In the genomic region with DNA sequence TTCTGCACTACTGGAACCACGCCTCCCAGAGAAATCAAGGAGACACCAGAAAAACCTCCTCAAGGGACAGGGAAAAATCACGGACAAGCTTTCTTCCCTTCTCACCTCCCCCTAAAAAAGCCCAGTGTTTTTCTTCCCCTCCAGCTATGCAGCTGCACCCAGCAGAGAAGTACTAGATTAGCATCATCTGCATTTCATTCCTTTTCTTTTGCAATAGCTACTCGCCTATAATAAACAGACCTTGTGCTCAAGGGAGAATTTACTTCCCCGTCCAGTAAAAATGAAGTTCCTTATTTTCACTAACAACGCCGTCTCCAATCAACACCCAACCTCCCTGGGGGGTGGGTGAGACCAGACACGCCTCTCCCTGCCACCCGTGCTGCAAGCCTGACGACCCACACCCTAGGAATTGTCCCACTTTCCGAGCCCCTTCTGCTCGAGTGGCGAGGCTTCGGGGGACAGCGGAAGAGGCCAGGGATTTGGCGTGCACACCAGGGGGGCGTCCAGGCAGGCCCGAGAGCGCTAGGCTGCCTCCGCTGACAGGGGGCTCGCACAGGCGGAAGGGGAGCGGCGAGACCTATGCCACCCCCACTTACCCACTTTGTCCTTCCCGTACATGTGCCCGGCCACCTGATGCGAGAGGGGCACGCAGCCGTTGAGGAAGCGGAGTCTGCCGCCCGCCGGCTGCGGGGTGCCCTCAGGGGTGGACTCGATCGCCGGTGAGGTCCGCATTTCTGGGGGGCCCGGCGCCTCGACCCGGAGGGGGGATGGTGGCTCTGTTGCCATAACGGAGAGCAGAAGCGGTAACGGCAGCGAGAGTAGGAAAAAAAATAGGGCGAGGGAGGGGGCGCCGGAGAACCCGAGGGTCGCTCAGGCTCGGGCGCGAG, we compare ENCODE assay signal across 1 cellular context.
TF ChIP-seq lines count a peak whose summit lies in the region.

No MANE protein-coding gene starts in this region.

TF ChIP-seq in liver, 16 proteins besides CTCF, POLR2A, EP300 and RAD21 (continued from another document):
- TF ChIP-seq, protein P1, sequence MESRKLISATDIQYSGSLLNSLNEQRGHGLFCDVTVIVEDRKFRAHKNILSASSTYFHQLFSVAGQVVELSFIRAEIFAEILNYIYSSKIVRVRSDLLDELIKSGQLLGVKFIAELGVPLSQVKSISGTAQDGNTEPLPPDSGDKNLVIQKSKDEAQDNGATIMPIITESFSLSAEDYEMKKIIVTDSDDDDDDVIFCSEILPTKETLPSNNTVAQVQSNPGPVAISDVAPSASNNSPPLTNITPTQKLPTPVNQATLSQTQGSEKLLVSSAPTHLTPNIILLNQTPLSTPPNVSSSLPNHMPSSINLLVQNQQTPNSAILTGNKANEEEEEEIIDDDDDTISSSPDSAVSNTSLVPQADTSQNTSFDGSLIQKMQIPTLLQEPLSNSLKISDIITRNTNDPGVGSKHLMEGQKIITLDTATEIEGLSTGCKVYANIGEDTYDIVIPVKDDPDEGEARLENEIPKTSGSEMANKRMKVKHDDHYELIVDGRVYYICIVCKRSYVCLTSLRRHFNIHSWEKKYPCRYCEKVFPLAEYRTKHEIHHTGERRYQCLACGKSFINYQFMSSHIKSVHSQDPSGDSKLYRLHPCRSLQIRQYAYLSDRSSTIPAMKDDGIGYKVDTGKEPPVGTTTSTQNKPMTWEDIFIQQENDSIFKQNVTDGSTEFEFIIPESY (IDR thresholded peaks at IDR 0.05) = no peak
